In the genomic region with DNA sequence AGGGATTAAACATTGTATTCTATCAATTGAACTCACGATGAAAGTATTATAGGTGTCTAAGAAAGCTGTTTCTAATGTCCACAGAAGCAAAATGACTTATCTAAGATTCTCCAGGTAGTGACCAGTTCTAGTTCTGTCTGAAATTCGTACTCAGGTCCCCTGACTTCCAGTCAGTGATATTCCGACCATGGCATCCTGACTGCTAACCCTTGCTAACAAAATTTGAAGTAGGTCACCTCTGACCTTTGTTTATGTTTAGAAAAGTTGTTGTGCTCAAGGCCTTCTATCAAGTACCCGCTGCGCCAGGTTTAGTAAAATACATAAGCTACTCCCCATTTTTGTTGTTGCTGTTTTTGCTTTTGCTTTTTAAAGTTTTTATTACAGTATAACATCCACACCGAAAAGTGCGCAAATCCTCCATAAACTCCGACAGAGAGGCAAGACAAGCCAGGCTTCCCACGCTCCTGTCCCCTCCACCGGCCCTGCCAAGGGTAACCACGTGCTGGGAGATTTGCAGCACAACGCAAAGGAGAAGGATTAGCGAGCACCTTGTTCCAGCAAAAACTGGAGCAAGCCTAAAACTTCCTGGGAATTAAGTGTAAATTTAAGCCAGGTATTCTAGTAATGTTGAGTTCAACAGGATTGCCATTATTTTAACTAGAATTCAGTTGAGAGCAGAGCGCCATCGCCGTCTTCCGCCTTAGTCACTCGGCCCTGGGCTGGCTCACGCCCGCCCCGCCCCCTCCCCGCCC, we compare ENCODE assay signal across 8 cellular contexts. TPM values are rescaled to one million over a fixed set of nuclear protein-coding genes. Genes with fewer than 3 reads are reported as not detected.
DNase-seq lines count a peak whose midpoint lies in the region; ATAC-seq and TF ChIP-seq lines count a peak whose summit lies in the region.

No MANE protein-coding gene starts in this region.

- ATAC-seq in GM21367 (IDR thresholded peaks at IDR 0.05; ENCODE audit: unreplicated experiment) (peak; percentile 26), HG03571 (IDR thresholded peaks at IDR 0.05; ENCODE audit: unreplicated experiment) (peak; percentile 24)

- DNase-seq in Caki2 (ENCODE audit: low read depth) (peak; percentile 75), dedifferentiated amniotic fluid mesenchymal stem cell (ENCODE audit: extremely low spot score) (peak; percentile 36), tibial artery (peak in 1 of 2 donors; percentile 81), NCI-H1436 treated with DMSO at 0.1 percent for 48 hours (lab: John Stamatoyannopoulos, UW) (no peak)

- H3K4me1 ChIP-seq in mesodermal cell (ENCODE audit: control insufficient read depth, insufficient read depth, low read length, poor library complexity, severe bottlenecking) = peaks cover 7% of the 10 kb centered on the region
- peaks cover 0 to 11% (median 0%) of the 10 kb centered on the region in 4 donors for H3K4me1 ChIP-seq in tibial artery

- WGBS in mesodermal cell (ENCODE audit: insufficient coverage in 2 of 2), 2 experiments = 52 to 56% methylated on average over 7 to 8 of the region's 22 CpGs

- intact Hi-C loops in tibial artery (cut with DNase I; ENCODE audit: low total_unique reads) = loop anchor here (2.0 kb wide), 1 partner anchor 17 kb away; no protein-coding TSS in a partner anchor

- H3K4me3 ChIP-seq in mesodermal cell (ENCODE audit: extremely low read depth, insufficient read depth, low read length, poor library complexity, severe bottlenecking) (peak overlapping the region; percentile 25), tibial artery (peak overlapping the region; percentile 59 to 76)

- H3K27ac ChIP-seq in mesodermal cell (ENCODE audit: low read depth, low read length, severe bottlenecking) = peak overlapping the region; percentile 90
- peak overlapping the region; percentile 96 to 97 for H3K27ac ChIP-seq in tibial artery

- TF ChIP-seq CTCF in tibial artery (IDR thresholded peaks at IDR 0.05) = no peak

- H3K36me3 ChIP-seq in mesodermal cell (ENCODE audit: control insufficient read depth, insufficient read depth, low read length) (no peaks in the 10 kb centered on the region), tibial artery (no peaks in the 10 kb centered on the region)

- in situ Hi-C loops in Caki2 (cut with HindIII; ENCODE audit: low pct_unique_long_range_greater_than_20kb, low sequenced_read_pairs) = no loop called here

- no peaks in the 10 kb centered on the region for H3K27me3 ChIP-seq in tibial artery

- H3K9me3 ChIP-seq in mesodermal cell (ENCODE audit: control insufficient read depth, low read length) (no peaks in the 10 kb centered on the region), tibial artery (no peaks in the 10 kb centered on the region)

TF ChIP-seq in PFSK-1, 5 proteins besides CTCF, POLR2A, EP300 and RAD21:
- TF ChIP-seq FOXP2 (optimal IDR thresholded peaks at IDR 0.05; ENCODE audit: borderline replicate concordance, extremely low read depth, extremely low read length, insufficient read depth) (no peak), SIN3A (IDR thresholded peaks at IDR 0.05; ENCODE audit: borderline replicate concordance, insufficient read depth, low read length) (no peak), POLR2AphosphoS5 (IDR thresholded peaks at IDR 0.05; ENCODE audit: low read depth, low read length) (peak; percentile 15; the same call in 1 of the 2 replicates), TAF1 (IDR thresholded peaks at IDR 0.05; ENCODE audit: borderline replicate concordance, insufficient read depth, low read length) (peak; percentile 41; the same call in 1 of the 2 replicates)
- TF ChIP-seq, protein P1, sequence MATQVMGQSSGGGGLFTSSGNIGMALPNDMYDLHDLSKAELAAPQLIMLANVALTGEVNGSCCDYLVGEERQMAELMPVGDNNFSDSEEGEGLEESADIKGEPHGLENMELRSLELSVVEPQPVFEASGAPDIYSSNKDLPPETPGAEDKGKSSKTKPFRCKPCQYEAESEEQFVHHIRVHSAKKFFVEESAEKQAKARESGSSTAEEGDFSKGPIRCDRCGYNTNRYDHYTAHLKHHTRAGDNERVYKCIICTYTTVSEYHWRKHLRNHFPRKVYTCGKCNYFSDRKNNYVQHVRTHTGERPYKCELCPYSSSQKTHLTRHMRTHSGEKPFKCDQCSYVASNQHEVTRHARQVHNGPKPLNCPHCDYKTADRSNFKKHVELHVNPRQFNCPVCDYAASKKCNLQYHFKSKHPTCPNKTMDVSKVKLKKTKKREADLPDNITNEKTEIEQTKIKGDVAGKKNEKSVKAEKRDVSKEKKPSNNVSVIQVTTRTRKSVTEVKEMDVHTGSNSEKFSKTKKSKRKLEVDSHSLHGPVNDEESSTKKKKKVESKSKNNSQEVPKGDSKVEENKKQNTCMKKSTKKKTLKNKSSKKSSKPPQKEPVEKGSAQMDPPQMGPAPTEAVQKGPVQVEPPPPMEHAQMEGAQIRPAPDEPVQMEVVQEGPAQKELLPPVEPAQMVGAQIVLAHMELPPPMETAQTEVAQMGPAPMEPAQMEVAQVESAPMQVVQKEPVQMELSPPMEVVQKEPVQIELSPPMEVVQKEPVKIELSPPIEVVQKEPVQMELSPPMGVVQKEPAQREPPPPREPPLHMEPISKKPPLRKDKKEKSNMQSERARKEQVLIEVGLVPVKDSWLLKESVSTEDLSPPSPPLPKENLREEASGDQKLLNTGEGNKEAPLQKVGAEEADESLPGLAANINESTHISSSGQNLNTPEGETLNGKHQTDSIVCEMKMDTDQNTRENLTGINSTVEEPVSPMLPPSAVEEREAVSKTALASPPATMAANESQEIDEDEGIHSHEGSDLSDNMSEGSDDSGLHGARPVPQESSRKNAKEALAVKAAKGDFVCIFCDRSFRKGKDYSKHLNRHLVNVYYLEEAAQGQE (IDR thresholded peaks at IDR 0.05; ENCODE audit: insufficient read depth in 1 of 2, low read depth in 2 of 2, low read length in 2 of 2) = no peak

RNA-seq across cellular contexts. Expression of a gene that starts 17.9 kb away (rescaled TPM):
- total RNA-seq in Caki2 (2014; rRNA removed; shearing (Covaris generic); ENCODE audit: low replicate concordance) = 136 and 165 TPM in 2 replicates
- 50.1 TPM for polyA plus RNA-seq in PFSK-1 (2012; ENCODE audit: insufficient read length, low read depth)
- polyA plus RNA-seq in mesodermal cell (2013, experiment 1 of 2) = 67.9 TPM
- polyA plus RNA-seq in mesodermal cell (2013, experiment 2 of 2) = 65.0 TPM

RNA-seq across cellular contexts. Expression of a gene that starts 20.2 kb away (rescaled TPM):
- 0.47 TPM in 1 of 2 replicates, not detected in the other for total RNA-seq in Caki2 (2014; rRNA removed; shearing (Covaris generic); ENCODE audit: low replicate concordance)
- polyA plus RNA-seq in PFSK-1 (2012; ENCODE audit: insufficient read length, low read depth) = not detected
- not detected for polyA plus RNA-seq in mesodermal cell (2013, experiment 1 of 2)
- not detected for polyA plus RNA-seq in mesodermal cell (2013, experiment 2 of 2)
